ENCODE assay signal across 23 cellular contexts in the genomic region with DNA sequence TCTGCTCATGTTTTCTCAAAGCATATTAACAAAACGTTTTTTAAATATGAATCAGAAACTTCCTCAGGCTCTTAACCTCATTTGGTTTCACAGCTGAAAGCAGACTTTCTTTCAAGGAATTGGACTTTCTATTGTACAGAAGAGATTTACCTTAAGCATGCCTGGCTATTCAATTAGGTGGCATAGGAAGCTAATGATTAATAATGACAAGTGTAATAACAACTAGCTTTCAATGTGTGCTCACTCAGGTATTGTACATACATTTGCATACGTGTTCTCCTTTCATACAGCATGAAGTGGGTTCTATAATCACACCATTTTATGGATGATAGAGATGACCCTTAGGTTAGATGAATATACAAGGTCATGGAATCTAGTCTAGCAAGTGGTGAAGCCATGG.
DNase-seq lines count a peak whose midpoint lies in the region; ATAC-seq, FAIRE-seq and TF ChIP-seq lines count a peak whose summit lies in the region.
"Had no signal": no experiment of that assay in that cellular context is flagged by ENCODE, and none has a peak within 500 bp of the region (broad histone marks: within the 10 kb centered on the region; RNA-seq: fewer than 3 reads in every experiment).

No MANE protein-coding gene starts in this region.

- H4K8ac ChIP-seq in H1 (ENCODE audit: extremely low read depth, insufficient read depth, low read length) = no peak overlapping the region

- no peak overlapping the region for H2BK12ac ChIP-seq in H1 (ENCODE audit: low read depth, low read length)

- no peak overlapping the region for H3K56ac ChIP-seq in H1 (replicated peaks; ENCODE audit: insufficient read length, low read depth, low read length)

- H4K5ac ChIP-seq in H1 (ENCODE audit: insufficient read length, low read depth, low read length) = no peak overlapping the region

- H3K27ac ChIP-seq in H1 (ENCODE audit: low read depth, low read length) (no peak overlapping the region), neural progenitor cell (no peak overlapping the region)
- H3K27ac ChIP-seq: HL-60, RWPE1, SJSA1 had no signal

- H3K9me3 ChIP-seq in H1 (ENCODE audit: insufficient read depth in 2 of 2, low read depth in 1 of 2, low read length in 1 of 2) (no peaks in the 10 kb centered on the region), neural progenitor cell (ENCODE audit: low read depth) (no peaks in the 10 kb centered on the region)
- H3K9me3 ChIP-seq: BE2C, SJSA1 had no signal

- no peaks in the 10 kb centered on the region for H3F3A ChIP-seq in neural progenitor cell (ENCODE audit: low read depth)

- H2AFZ ChIP-seq in H1 (ENCODE audit: low read length) (no peak overlapping the region), neural progenitor cell (replicated peaks) (no peak overlapping the region)

- H3K36me3 Mint-ChIP-seq in neural progenitor cell = peaks cover 7% of the 10 kb centered on the region
- H3K36me3 Mint-ChIP-seq in activated CD4-positive, alpha-beta T cell treated with anti-CD3 and anti-CD28 coated beads, Interleukin-2, amount 10 ng/mL, durations not matched to agents 7 days and 5 days (ENCODE audit: low read depth) = peaks cover 12% of the 10 kb centered on the region

- H3K79me2 ChIP-seq in H1 (ENCODE audit: control insufficient read depth in 1 of 2, insufficient read depth in 2 of 2, low read length in 2 of 2) (no peaks in the 10 kb centered on the region), neural progenitor cell (ENCODE audit: low read depth) (no peaks in the 10 kb centered on the region)

- H4K20me1 ChIP-seq in H1 (replicated peaks in 1 of 2; ENCODE audit: control insufficient read depth in 1 of 2, insufficient read depth in 2 of 2, low read length in 2 of 2) = peaks cover 0 to 2% of the 10 kb centered on the region in 2 experiments
- H4K20me1 ChIP-seq in neural progenitor cell (ENCODE audit: low read depth) = no peaks in the 10 kb centered on the region

- H3K27me3 ChIP-seq in H1 (replicated peaks in 1 of 4; ENCODE audit: control insufficient read depth in 3 of 4, extremely low read depth in 1 of 4, insufficient read depth in 3 of 4, low read length in 3 of 4) (no peaks in the 10 kb centered on the region), neural progenitor cell (no peaks in the 10 kb centered on the region)
- H3K27me3 ChIP-seq: BE2C, SJSA1 had no signal

- no peaks in the 10 kb centered on the region for H3K23me2 ChIP-seq in H1 (ENCODE audit: low read depth, low read length)

- no peaks in the 10 kb centered on the region for H3K27me3 Mint-ChIP-seq in neural progenitor cell (ENCODE audit: insufficient read depth, low read depth)
- H3K27me3 Mint-ChIP-seq in activated CD4-positive, alpha-beta T cell treated with anti-CD3 and anti-CD28 coated beads, Interleukin-2, amount 10 ng/mL, durations not matched to agents 7 days and 5 days = no peaks in the 10 kb centered on the region

- no peak overlapping the region for H2BK120ac ChIP-seq in H1 (replicated peaks; ENCODE audit: low read depth, low read length)

- WGBS in H1 (ENCODE audit: extremely low coverage in 1 of 2, insufficient coverage in 1 of 2, insufficient read length in 1 of 2, insufficient replicate concordance in 2 of 2, low coverage in 1 of 2, low lambda C conversion rate in 2 of 2, missing lambda C conversion rate in 1 of 2), 2 experiments = 84% methylated on average over 2 of the region's 2 CpGs; no CpG with 5 or more reads in 1 of the 2 experiments

- POLR2A ChIA-PET in H1 (lab: Charles Lee; ENCODE audit: partially characterized antibody) = no interaction called here
- POLR2A ChIA-PET in activated CD4-positive, alpha-beta T cell treated with anti-CD3 and anti-CD28 coated beads, Interleukin-2, amount 10 ng/mL, durations not matched to agents 7 days and 5 days (lab: Charles Lee) = no interaction called here

- H3K23ac ChIP-seq in H1 (ENCODE audit: insufficient read length) = peak overlapping the region; percentile 96

- H3K4me2 ChIP-seq in H1 (ENCODE audit: insufficient read depth in 1 of 2, low read depth in 2 of 2, low read length in 2 of 2) (no peak overlapping the region), neural progenitor cell (no peak overlapping the region)

- TF ChIP-seq POLR2A in H1 (IDR thresholded peaks at IDR 0.05; ENCODE audit: control extremely low read depth in 1 of 2, low read depth in 2 of 2, low read length in 2 of 2) = no peak

- no peak overlapping the region for H2AK5ac ChIP-seq in H1 (ENCODE audit: low read depth, low read length)

- no peak overlapping the region for H2BK15ac ChIP-seq in H1 (ENCODE audit: low read length)

- no peak overlapping the region for H3K4ac ChIP-seq in H1 (replicated peaks; ENCODE audit: insufficient read length, low read depth, low read length)

- no peak overlapping the region for H3K4me3 ChIP-seq in H1 (ENCODE audit: extremely low read depth in 1 of 4, insufficient read depth in 2 of 4, low read depth in 3 of 4, low read length in 4 of 4)
- no peak overlapping the region for H3K4me3 ChIP-seq in neural progenitor cell
- H3K4me3 ChIP-seq: SJSA1 had no signal

- H2BK5ac ChIP-seq in H1 (ENCODE audit: low read depth, low read length) = no peak overlapping the region

- H3K27ac Mint-ChIP-seq in neural progenitor cell = no peak overlapping the region
- H3K27ac Mint-ChIP-seq in activated CD4-positive, alpha-beta T cell treated with anti-CD3 and anti-CD28 coated beads, Interleukin-2, amount 10 ng/mL, durations not matched to agents 7 days and 5 days = no peak overlapping the region
- H3K27ac Mint-ChIP-seq: CD8-positive, alpha-beta T cell; T-helper 2 cell treated with Interferon-gamma antibody and Interleukin-4, amounts not matched to agents 5 μg/mL and 100 μg/mL, for 36 hours had no signal

- TF ChIP-seq EP300 in H1 (IDR thresholded peaks at IDR 0.05; ENCODE audit: borderline replicate concordance in 1 of 2, low read depth in 2 of 2, low read length in 2 of 2) = no peak

- ATAC-seq in GM19452 (IDR thresholded peaks at IDR 0.05; ENCODE audit: unreplicated experiment) = peak; percentile 77
- peak; percentile 55 for ATAC-seq in HG03342 (IDR thresholded peaks at IDR 0.05; ENCODE audit: unreplicated experiment)
- ATAC-seq: CD8-positive, alpha-beta T cell; HCT116 had no signal

- DNase-seq in H1 (ENCODE audit: low read depth in 1 of 2, low spot score in 2 of 2) (no peak), neural progenitor cell (ENCODE audit: low spot score) (no peak), NCI-H524 (lab: John Stamatoyannopoulos, UW) (no peak), middle frontal gyrus (ENCODE audit: extremely low spot score, low spot score) (no peak)
- no peak for DNase-seq in activated CD4-positive, alpha-beta T cell treated with anti-CD3 and anti-CD28 coated beads, Interleukin-2, amount 10 ng/mL, durations not matched to agents 7 days and 5 days
- DNase-seq: BE2C; CD8-positive, alpha-beta T cell; KBM-7; NCI-H1048; NCI-H1694 treated with DMSO at 0.1 percent for 48 hours; NCI-H345; NCI-H69; NK-92 treated with Interleukin-12 subunit alpha and Interleukin-12 subunit beta, amount 100 ng/mL, for 24 hours; OCI-M1; SW 1271 had no signal

- H3K9ac ChIP-seq in H1 (replicated peaks in 1 of 4; ENCODE audit: extremely low read depth in 1 of 4, low read depth in 3 of 4, low read length in 3 of 4) (no peak overlapping the region), neural progenitor cell (no peak overlapping the region)

- FAIRE-seq in H1 (lab: Jason Lieb, UNC) = no peak
- FAIRE-seq: D721Med had no signal

- H2BK20ac ChIP-seq in H1 (ENCODE audit: low read length) = no peak overlapping the region

- H3K9me3 Mint-ChIP-seq in neural progenitor cell = no peaks in the 10 kb centered on the region
- no peaks in the 10 kb centered on the region for H3K9me3 Mint-ChIP-seq in activated CD4-positive, alpha-beta T cell treated with anti-CD3 and anti-CD28 coated beads, Interleukin-2, amount 10 ng/mL, durations not matched to agents 7 days and 5 days
- H3K9me3 Mint-ChIP-seq: CD8-positive, alpha-beta T cell; T-helper 2 cell treated with Interferon-gamma antibody and Interleukin-4, amounts not matched to agents 5 μg/mL and 100 μg/mL, for 36 hours had no signal

- H4K91ac ChIP-seq in H1 (replicated peaks; ENCODE audit: insufficient read length, low read length) = no peak overlapping the region

- CTCF ChIA-PET in H1 (lab: Charles Lee; ENCODE audit: partially characterized antibody) = interaction anchor here (1.5 kb wide), 1 partner anchor 15 kb away, joined by 5 read pairs; no protein-coding TSS in a partner anchor
- CTCF ChIA-PET in activated CD4-positive, alpha-beta T cell treated with anti-CD3 and anti-CD28 coated beads, Interleukin-2, amount 10 ng/mL, durations not matched to agents 7 days and 5 days (lab: Charles Lee) = no interaction called here

- peaks cover 0 to 6% (median 2%) of the 10 kb centered on the region in 4 experiments; a peak in 4 of 8 replicates for H3K36me3 ChIP-seq in H1 (ENCODE audit: control insufficient read depth in 2 of 4, insufficient read depth in 4 of 4, low read length in 3 of 4)
- H3K36me3 ChIP-seq in neural progenitor cell = no peaks in the 10 kb centered on the region

- no peak overlapping the region for H3K4me3 Mint-ChIP-seq in neural progenitor cell
- no peak overlapping the region for H3K4me3 Mint-ChIP-seq in activated CD4-positive, alpha-beta T cell treated with anti-CD3 and anti-CD28 coated beads, Interleukin-2, amount 10 ng/mL, durations not matched to agents 7 days and 5 days
- H3K4me3 Mint-ChIP-seq: CD8-positive, alpha-beta T cell; T-helper 2 cell treated with Interferon-gamma antibody and Interleukin-4, amounts not matched to agents 5 μg/mL and 100 μg/mL, for 36 hours had no signal

- H3K18ac ChIP-seq in H1 (ENCODE audit: extremely low read depth, low read length) = no peak overlapping the region

- no peak overlapping the region for H3K14ac ChIP-seq in H1 (ENCODE audit: insufficient read length)

- H3K4me1 ChIP-seq in H1 (replicated peaks in 1 of 4; ENCODE audit: control insufficient read depth in 3 of 4, insufficient read depth in 4 of 4, low read length in 3 of 4) (peaks cover 0 to 2% (median under 1%) of the 10 kb centered on the region in 4 experiments; a peak in 1 of 7 replicates), neural progenitor cell (no peaks in the 10 kb centered on the region)
- H3K4me1 ChIP-seq: BE2C had no signal

- H3K4me1 Mint-ChIP-seq in neural progenitor cell = no peaks in the 10 kb centered on the region
- peaks cover 6% of the 10 kb centered on the region for H3K4me1 Mint-ChIP-seq in activated CD4-positive, alpha-beta T cell treated with anti-CD3 and anti-CD28 coated beads, Interleukin-2, amount 10 ng/mL, durations not matched to agents 7 days and 5 days

- TF ChIP-seq CTCF in H1 (IDR thresholded peaks at IDR 0.05; ENCODE audit: control extremely low read depth in 1 of 3, insufficient read depth in 1 of 3, low read depth in 1 of 3, low read length in 3 of 3) = no peak
- TF ChIP-seq CTCF in neural progenitor cell (IDR thresholded peaks at IDR 0.05) = no peak

- H3K79me1 ChIP-seq in H1 (ENCODE audit: low read depth, low read length) = no peaks in the 10 kb centered on the region

- TF ChIP-seq RAD21 in H1 (IDR thresholded peaks at IDR 0.05 in 1 of 2, conservative IDR thresholded peaks at IDR 0.05 in 1 of 2; ENCODE audit: low read depth in 2 of 2, low read length in 2 of 2) = no peak

TF ChIP-seq in H1, 55 proteins besides CTCF, POLR2A, EP300 and RAD21:
- TF ChIP-seq CHD2 (IDR thresholded peaks at IDR 0.05; ENCODE audit: low read length) = no peak
TF ChIP-seq in H1: peak in this region for 0.
